ENCODE assay signal across 19 cellular contexts in the genomic region with DNA sequence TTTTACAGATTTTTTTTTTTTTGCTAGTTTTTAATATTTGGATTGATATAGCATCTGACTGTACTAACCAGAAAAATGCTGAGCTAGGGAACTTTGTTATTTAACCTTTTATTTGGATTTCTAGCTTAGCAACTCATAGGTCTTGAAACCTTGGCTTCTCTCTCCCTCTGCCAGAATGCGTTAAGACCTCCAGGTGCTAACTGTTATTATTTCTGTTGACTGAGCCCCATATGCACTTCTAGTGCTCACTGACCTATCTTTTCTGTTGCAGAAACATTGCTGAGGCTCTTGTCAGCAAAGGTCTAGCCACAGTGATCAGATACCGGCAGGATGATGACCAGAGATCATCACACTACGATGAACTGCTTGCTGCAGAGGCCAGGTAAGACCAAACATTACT.
DNase-seq lines count a peak whose midpoint lies in the region; ATAC-seq, FAIRE-seq and TF ChIP-seq lines count a peak whose summit lies in the region.
"Had no signal": no experiment of that assay in that cellular context is flagged by ENCODE, and none has a peak within 500 bp of the region (broad histone marks: within the 10 kb centered on the region; RNA-seq: fewer than 3 reads in every experiment).

No MANE protein-coding gene starts in this region.

- no peak overlapping the region for H3K9ac ChIP-seq in astrocyte (ENCODE audit: low read length)

- in situ Hi-C loops in G401 (cut with HindIII; ENCODE audit: low sequenced_read_pairs) = no loop called here

- no peak for FAIRE-seq in astrocyte (lab: Jason Lieb, UNC)
- FAIRE-seq: G401.6 had no signal

- no peak for TF ChIP-seq POLR2A in erythroblast (IDR thresholded peaks at IDR 0.05; ENCODE audit: low read length)

- no peaks in the 10 kb centered on the region for H3K27me3 Mint-ChIP-seq in astrocyte (ENCODE audit: low read depth, unreplicated experiment)
- H3K27me3 Mint-ChIP-seq in stimulated activated naive CD8-positive, alpha-beta T cell treated with anti-CD3 and anti-CD28 coated beads, Interleukin-15, amount 100 ng/mL, for 72 hours = no peaks in the 10 kb centered on the region
- H3K27me3 Mint-ChIP-seq: B cell; CD4-positive, CD25-positive, alpha-beta regulatory T cell had no signal

- peaks cover 60% of the 10 kb centered on the region for H3K4me1 Mint-ChIP-seq in astrocyte (ENCODE audit: low read depth, unreplicated experiment)
- peaks cover 24% of the 10 kb centered on the region for H3K4me1 Mint-ChIP-seq in stimulated activated naive CD8-positive, alpha-beta T cell treated with anti-CD3 and anti-CD28 coated beads, Interleukin-15, amount 100 ng/mL, for 72 hours

- H3K9me3 ChIP-seq in astrocyte (ENCODE audit: insufficient read depth, low read depth, low read length) = no peaks in the 10 kb centered on the region

- peak; percentile 35 for DNase-seq in DMS 273 (lab: John Stamatoyannopoulos, UW; ENCODE audit: unreplicated experiment)
- DNase-seq in DMS 273 treated with DMSO at 0.1 percent for 48 hours (lab: John Stamatoyannopoulos, UW) = no peak
- DNase-seq in G401 (ENCODE audit: low spot score) = peak; percentile 91
- no peak for DNase-seq in astrocyte (ENCODE audit: low read depth)
- peak; percentile 27 to 73 for DNase-seq in erythroblast (lab: John Stamatoyannopoulos, UW)
- DNase-seq in OCI-M2 (lab: John Stamatoyannopoulos, UW; ENCODE audit: unreplicated experiment) = no peak
- no peak for DNase-seq in stimulated activated naive CD8-positive, alpha-beta T cell treated with anti-CD3 and anti-CD28 coated beads, Interleukin-15, amount 100 ng/mL, for 72 hours
- DNase-seq: Calu3; CD4-positive, CD25-positive, alpha-beta regulatory T cell; DMS79 treated with DMSO at 0.1 percent for 48 hours; KG1; NCI-H1092; NCI-H146; NCI-H510A treated with DMSO at 0.1 percent for 48 hours; SHP77 had no signal

- H3K9me3 Mint-ChIP-seq in astrocyte (ENCODE audit: unreplicated experiment) = no peaks in the 10 kb centered on the region
- H3K9me3 Mint-ChIP-seq in stimulated activated naive CD8-positive, alpha-beta T cell treated with anti-CD3 and anti-CD28 coated beads, Interleukin-15, amount 100 ng/mL, for 72 hours = no peaks in the 10 kb centered on the region

- no peak overlapping the region for H3K4me3 Mint-ChIP-seq in astrocyte (ENCODE audit: unreplicated experiment)
- no peak overlapping the region for H3K4me3 Mint-ChIP-seq in stimulated activated naive CD8-positive, alpha-beta T cell treated with anti-CD3 and anti-CD28 coated beads, Interleukin-15, amount 100 ng/mL, for 72 hours
- H3K4me3 Mint-ChIP-seq: B cell; CD4-positive, CD25-positive, alpha-beta regulatory T cell had no signal

- H2AFZ ChIP-seq in astrocyte (ENCODE audit: low read depth, low read length) = no peak overlapping the region

- peak overlapping the region; percentile 91 for H3K27ac Mint-ChIP-seq in astrocyte (ENCODE audit: unreplicated experiment)
- no peak overlapping the region for H3K27ac Mint-ChIP-seq in stimulated activated naive CD8-positive, alpha-beta T cell treated with anti-CD3 and anti-CD28 coated beads, Interleukin-15, amount 100 ng/mL, for 72 hours
- H3K27ac Mint-ChIP-seq: B cell; CD4-positive, CD25-positive, alpha-beta regulatory T cell had no signal

- H3K79me2 ChIP-seq in astrocyte (ENCODE audit: insufficient read depth, low read length) = peaks cover 34% of the 10 kb centered on the region

- H3K27ac ChIP-seq in astrocyte (ENCODE audit: low read depth, low read length) = no peak overlapping the region
- H3K27ac ChIP-seq: 22Rv1 had no signal

- peaks cover 90% of the 10 kb centered on the region for H4K20me1 ChIP-seq in astrocyte (ENCODE audit: insufficient read depth, low read length)

- ATAC-seq in HG03196 (IDR thresholded peaks at IDR 0.05; ENCODE audit: unreplicated experiment) = no peak
- no peak for ATAC-seq in stimulated activated naive CD8-positive, alpha-beta T cell treated with anti-CD3 and anti-CD28 coated beads, Interleukin-15, amount 100 ng/mL, for 72 hours

- peaks cover 18% of the 10 kb centered on the region for H3K36me3 ChIP-seq in astrocyte (ENCODE audit: insufficient read depth, low read length)

- H3K4me3 ChIP-seq in astrocyte (ENCODE audit: insufficient read depth, low read depth, low read length) = no peak overlapping the region

- H3K36me3 Mint-ChIP-seq in astrocyte (ENCODE audit: low read depth, unreplicated experiment) = peaks cover 7% of the 10 kb centered on the region

- H3K27me3 ChIP-seq in astrocyte (ENCODE audit: insufficient read depth, low read length) = no peaks in the 10 kb centered on the region

- no peak overlapping the region for H3K4me2 ChIP-seq in astrocyte (ENCODE audit: low read length)

- TF ChIP-seq CTCF in astrocyte (IDR thresholded peaks at IDR 0.05; ENCODE audit: insufficient read depth, low read depth, low read length) = no peak

- H3K4me1 ChIP-seq in astrocyte (ENCODE audit: insufficient read depth, low read length) = peaks cover 28% of the 10 kb centered on the region

Comparison
In these comparisons a context has a peak if more than half of its experiments do, and no peak if none do; other contexts are left out.
1. DNase-seq: peak in DMS 273 (single experiment), G401 (single experiment) and erythroblast (2 of 2); none in DMS 273 treated with DMSO at 0.1 percent for 48 hours (single experiment), astrocyte (single experiment), OCI-M2 (single experiment) and stimulated activated naive CD8-positive, alpha-beta T cell treated with anti-CD3 and anti-CD28 coated beads, Interleukin-15, amount 100 ng/mL, for 72 hours (0 of 2).